In the genomic region with DNA sequence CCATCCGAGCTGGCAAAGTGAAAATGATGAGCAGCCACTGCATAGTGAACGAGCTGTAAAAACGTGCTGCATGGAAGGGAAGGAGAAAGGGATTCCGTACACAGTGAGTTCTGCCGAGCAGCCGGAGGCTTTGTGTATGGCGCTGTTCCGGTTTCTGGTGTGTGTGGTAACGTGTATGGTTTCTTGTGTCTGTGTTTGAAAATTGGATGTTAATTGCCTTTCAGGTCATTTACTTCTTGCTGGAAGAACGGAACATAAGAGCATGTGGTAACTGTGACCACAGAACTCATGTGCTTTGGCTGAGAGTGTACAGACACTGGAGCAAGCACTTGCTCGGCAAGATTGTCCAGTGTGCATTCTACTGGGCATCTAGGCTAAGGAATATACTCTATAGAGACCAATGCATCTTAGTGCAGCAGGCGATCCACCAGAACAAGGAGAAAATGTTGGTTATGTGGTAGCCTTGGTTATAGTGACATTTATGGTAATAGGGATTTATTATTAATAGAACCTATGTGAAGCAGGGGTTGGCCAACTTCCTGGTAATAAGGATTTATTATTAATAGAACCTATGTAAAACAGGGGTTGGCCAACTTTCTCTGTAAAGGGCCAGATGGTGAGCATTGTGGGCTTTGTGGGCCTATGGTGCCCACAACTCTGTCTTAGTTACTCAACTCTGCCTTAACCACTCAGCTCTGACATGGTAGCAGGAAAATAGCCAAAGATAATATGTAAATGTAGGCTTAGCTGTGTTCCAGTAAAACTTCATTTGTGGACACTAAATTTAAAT, we compare ENCODE assay signal across 8 cellular contexts. TPM values are rescaled to one million over a fixed set of nuclear protein-coding genes. Genes with fewer than 3 reads are reported as not detected.
DNase-seq lines count a peak whose midpoint lies in the region; ATAC-seq and TF ChIP-seq lines count a peak whose summit lies in the region.

No MANE protein-coding gene starts in this region.

- H3K4me3 ChIP-seq in smooth muscle cell (no peak overlapping the region), ovary (no peak overlapping the region)

- no peak overlapping the region for H3K4me2 ChIP-seq in smooth muscle cell

- H3K27ac ChIP-seq in smooth muscle cell (ENCODE audit: low read depth) (no peak overlapping the region), ovary (no peak overlapping the region)

- no peaks in the 10 kb centered on the region for H3F3A ChIP-seq in smooth muscle cell (ENCODE audit: low read depth)

- H3K27me3 Mint-ChIP-seq in dendritic cell treated with granulocyte-macrophage colony-stimulating factor and Interleukin-4, amounts not matched to agents 40 ng/mL and 50 ng/mL, for 4 days = no peaks in the 10 kb centered on the region

- peak; percentile 0 for TF ChIP-seq CTCF in GM13977 (IDR thresholded peaks at IDR 0.05; ENCODE audit: extremely low read depth, insufficient read depth, missing control alignments)
- TF ChIP-seq CTCF in smooth muscle cell (IDR thresholded peaks at IDR 0.05; ENCODE audit: borderline replicate concordance, insufficient read depth, poor library complexity, severe bottlenecking) = no peak
- TF ChIP-seq CTCF in ovary (IDR thresholded peaks at IDR 0.05) = no peak

- peaks cover 66% of the 10 kb centered on the region for H3K4me1 Mint-ChIP-seq in dendritic cell treated with granulocyte-macrophage colony-stimulating factor and Interleukin-4, amounts not matched to agents 40 ng/mL and 50 ng/mL, for 4 days (ENCODE audit: low read depth)

- H3K27me3 ChIP-seq in smooth muscle cell (ENCODE audit: low read depth) (no peaks in the 10 kb centered on the region), ovary (no peaks in the 10 kb centered on the region)

- no peaks in the 10 kb centered on the region for H4K20me1 ChIP-seq in smooth muscle cell (ENCODE audit: low read depth)

- DNase-seq in GM13977 (ENCODE audit: low spot score) (peak; percentile 34), smooth muscle cell (lab: John Stamatoyannopoulos, UW; ENCODE audit: unreplicated experiment) (no peak), OCI-M2 (lab: John Stamatoyannopoulos, UW; ENCODE audit: unreplicated experiment) (no peak), ovary (no peak)
- no peak for DNase-seq in activated naive CD4-positive, alpha-beta T cell (lab: John Stamatoyannopoulos, UW)

- no peaks in the 10 kb centered on the region for H3K79me2 ChIP-seq in smooth muscle cell (ENCODE audit: low read depth)

- no peak overlapping the region for H2AFZ ChIP-seq in smooth muscle cell (ENCODE audit: low read depth)

- peak overlapping the region; percentile 50 for H3K4me3 Mint-ChIP-seq in dendritic cell treated with granulocyte-macrophage colony-stimulating factor and Interleukin-4, amounts not matched to agents 40 ng/mL and 50 ng/mL, for 4 days

- H3K9ac ChIP-seq in smooth muscle cell (ENCODE audit: low read depth) = no peak overlapping the region

- H3K36me3 Mint-ChIP-seq in dendritic cell treated with granulocyte-macrophage colony-stimulating factor and Interleukin-4, amounts not matched to agents 40 ng/mL and 50 ng/mL, for 4 days (ENCODE audit: low read depth) = no peaks in the 10 kb centered on the region

- no peak for TF ChIP-seq EP300 in ovary (IDR thresholded peaks at IDR 0.05)

- H3K9me3 ChIP-seq in smooth muscle cell (replicated peaks; ENCODE audit: low read depth) = no peaks in the 10 kb centered on the region
- no peaks in the 10 kb centered on the region for H3K9me3 ChIP-seq in ovary

- ATAC-seq in GM21529 (IDR thresholded peaks at IDR 0.05; ENCODE audit: unreplicated experiment) (peak; percentile 62), HG03558 (IDR thresholded peaks at IDR 0.05; ENCODE audit: extremely low read depth, unreplicated experiment) (peak; percentile 38)

- intact Hi-C loops in dendritic cell treated with granulocyte-macrophage colony-stimulating factor and Interleukin-4, amounts not matched to agents 40 ng/mL and 50 ng/mL, for 4 days (cut with micrococcal nuclease) = loop anchor here (2.0 to 5.0 kb wide), 2 partner anchors 232 to 368 kb away; no protein-coding TSS in a partner anchor
- intact Hi-C loops in ovary (cut with DNase I) = loop anchor here (2.0 to 10.0 kb wide), 4 partner anchors 72 to 177 kb away; no protein-coding TSS in a partner anchor

- in situ Hi-C loops in GM13977 (cut with MboI; ENCODE audit: low pct_unique_long_range_greater_than_20kb, low sequenced_read_pairs, unreplicated experiment) = loop anchor here (25.0 kb wide), 1 partner anchor 167 kb away; no protein-coding TSS in a partner anchor

- no peaks in the 10 kb centered on the region for H3K36me3 ChIP-seq in smooth muscle cell (ENCODE audit: low read depth)
- no peaks in the 10 kb centered on the region for H3K36me3 ChIP-seq in ovary

- TF ChIP-seq POLR2A in ovary (IDR thresholded peaks at IDR 0.05) = no peak

- H3K9me3 Mint-ChIP-seq in dendritic cell treated with granulocyte-macrophage colony-stimulating factor and Interleukin-4, amounts not matched to agents 40 ng/mL and 50 ng/mL, for 4 days = no peaks in the 10 kb centered on the region

- peaks cover 15% of the 10 kb centered on the region for H3K4me1 ChIP-seq in smooth muscle cell (ENCODE audit: low read depth)
- H3K4me1 ChIP-seq in ovary (ENCODE audit: insufficient read depth) = no peaks in the 10 kb centered on the region

- peak overlapping the region; percentile 68 for H3K27ac Mint-ChIP-seq in dendritic cell treated with granulocyte-macrophage colony-stimulating factor and Interleukin-4, amounts not matched to agents 40 ng/mL and 50 ng/mL, for 4 days

- WGBS in smooth muscle cell (ENCODE audit: low lambda C conversion rate) = 84% methylated on average over 12 of the region's 12 CpGs
- WGBS in ovary, 3 donors = 76 to 79% (median 79%) methylated on average over 12 of the region's 12 CpGs

RNA-seq across cellular contexts. Expression of gene GRAMD1B, which starts 49.2 kb away (rescaled TPM):
- total RNA-seq in smooth muscle cell (3.4 and 4.3 TPM in 2 replicates), ovary (10 to 100 TPM; 12.9 to 47.9 (median 25.4) TPM)
- polyA plus RNA-seq in smooth muscle cell (2.4 and 2.7 TPM in 2 replicates), ovary (100 to 1,000 TPM in 1 of 2 donors, 10 to 100 TPM in 1; 10.8 to 185 TPM)
